In the genomic region with DNA sequence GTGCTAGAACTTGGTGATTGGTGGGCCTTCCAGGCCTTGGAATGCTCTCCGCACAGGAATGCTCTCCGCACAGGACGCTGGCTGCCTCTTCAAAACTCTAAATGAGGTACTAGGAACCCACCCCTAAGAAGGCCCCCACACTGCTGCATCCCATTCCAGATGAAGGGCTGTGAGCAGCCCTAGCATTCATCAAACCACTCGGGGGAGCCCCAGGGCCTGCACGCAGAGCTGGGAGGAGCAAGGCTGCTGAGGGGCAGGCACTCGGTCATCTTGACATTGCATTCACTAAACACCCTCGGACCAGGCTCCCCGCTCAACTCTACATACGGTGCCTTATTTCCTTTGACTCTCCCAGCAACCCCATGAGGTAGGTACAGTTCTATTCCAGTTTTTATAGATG, we compare ENCODE assay signal across 1 cellular context.
TF ChIP-seq lines count a peak whose summit lies in the region.

No MANE protein-coding gene starts in this region.

TF ChIP-seq in GM12878, 131 proteins besides CTCF, POLR2A, EP300 and RAD21:
- TF ChIP-seq, protein P1, sequence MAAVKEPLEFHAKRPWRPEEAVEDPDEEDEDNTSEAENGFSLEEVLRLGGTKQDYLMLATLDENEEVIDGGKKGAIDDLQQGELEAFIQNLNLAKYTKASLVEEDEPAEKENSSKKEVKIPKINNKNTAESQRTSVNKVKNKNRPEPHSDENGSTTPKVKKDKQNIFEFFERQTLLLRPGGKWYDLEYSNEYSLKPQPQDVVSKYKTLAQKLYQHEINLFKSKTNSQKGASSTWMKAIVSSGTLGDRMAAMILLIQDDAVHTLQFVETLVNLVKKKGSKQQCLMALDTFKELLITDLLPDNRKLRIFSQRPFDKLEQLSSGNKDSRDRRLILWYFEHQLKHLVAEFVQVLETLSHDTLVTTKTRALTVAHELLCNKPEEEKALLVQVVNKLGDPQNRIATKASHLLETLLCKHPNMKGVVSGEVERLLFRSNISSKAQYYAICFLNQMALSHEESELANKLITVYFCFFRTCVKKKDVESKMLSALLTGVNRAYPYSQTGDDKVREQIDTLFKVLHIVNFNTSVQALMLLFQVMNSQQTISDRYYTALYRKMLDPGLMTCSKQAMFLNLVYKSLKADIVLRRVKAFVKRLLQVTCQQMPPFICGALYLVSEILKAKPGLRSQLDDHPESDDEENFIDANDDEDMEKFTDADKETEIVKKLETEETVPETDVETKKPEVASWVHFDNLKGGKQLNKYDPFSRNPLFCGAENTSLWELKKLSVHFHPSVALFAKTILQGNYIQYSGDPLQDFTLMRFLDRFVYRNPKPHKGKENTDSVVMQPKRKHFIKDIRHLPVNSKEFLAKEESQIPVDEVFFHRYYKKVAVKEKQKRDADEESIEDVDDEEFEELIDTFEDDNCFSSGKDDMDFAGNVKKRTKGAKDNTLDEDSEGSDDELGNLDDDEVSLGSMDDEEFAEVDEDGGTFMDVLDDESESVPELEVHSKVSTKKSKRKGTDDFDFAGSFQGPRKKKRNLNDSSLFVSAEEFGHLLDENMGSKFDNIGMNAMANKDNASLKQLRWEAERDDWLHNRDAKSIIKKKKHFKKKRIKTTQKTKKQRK (IDR thresholded peaks at IDR 0.05; ENCODE audit: low read depth, low read length): no peak
- TF ChIP-seq SMC3 (IDR thresholded peaks at IDR 0.05; ENCODE audit: borderline replicate concordance, low read length): peak; percentile 53; the same call in 1 of the 2 replicates
- TF ChIP-seq NRF1 (conservative IDR thresholded peaks at IDR 0.05; ENCODE audit: low read depth, low read length): no peak
- no peak for TF ChIP-seq ZNF217 (IDR thresholded peaks at IDR 0.05)
- no peak for TF ChIP-seq RBBP5 (conservative IDR thresholded peaks at IDR 0.05)
- no peak for TF ChIP-seq SPI1 (IDR thresholded peaks at IDR 0.05; ENCODE audit: borderline replicate concordance, insufficient read depth, low read depth, low read length)
- 0 out of 2 replicates have a peak, but pooled peaks have one; percentile 17 for TF ChIP-seq NBN (IDR thresholded peaks at IDR 0.05)
- TF ChIP-seq, protein P2, sequence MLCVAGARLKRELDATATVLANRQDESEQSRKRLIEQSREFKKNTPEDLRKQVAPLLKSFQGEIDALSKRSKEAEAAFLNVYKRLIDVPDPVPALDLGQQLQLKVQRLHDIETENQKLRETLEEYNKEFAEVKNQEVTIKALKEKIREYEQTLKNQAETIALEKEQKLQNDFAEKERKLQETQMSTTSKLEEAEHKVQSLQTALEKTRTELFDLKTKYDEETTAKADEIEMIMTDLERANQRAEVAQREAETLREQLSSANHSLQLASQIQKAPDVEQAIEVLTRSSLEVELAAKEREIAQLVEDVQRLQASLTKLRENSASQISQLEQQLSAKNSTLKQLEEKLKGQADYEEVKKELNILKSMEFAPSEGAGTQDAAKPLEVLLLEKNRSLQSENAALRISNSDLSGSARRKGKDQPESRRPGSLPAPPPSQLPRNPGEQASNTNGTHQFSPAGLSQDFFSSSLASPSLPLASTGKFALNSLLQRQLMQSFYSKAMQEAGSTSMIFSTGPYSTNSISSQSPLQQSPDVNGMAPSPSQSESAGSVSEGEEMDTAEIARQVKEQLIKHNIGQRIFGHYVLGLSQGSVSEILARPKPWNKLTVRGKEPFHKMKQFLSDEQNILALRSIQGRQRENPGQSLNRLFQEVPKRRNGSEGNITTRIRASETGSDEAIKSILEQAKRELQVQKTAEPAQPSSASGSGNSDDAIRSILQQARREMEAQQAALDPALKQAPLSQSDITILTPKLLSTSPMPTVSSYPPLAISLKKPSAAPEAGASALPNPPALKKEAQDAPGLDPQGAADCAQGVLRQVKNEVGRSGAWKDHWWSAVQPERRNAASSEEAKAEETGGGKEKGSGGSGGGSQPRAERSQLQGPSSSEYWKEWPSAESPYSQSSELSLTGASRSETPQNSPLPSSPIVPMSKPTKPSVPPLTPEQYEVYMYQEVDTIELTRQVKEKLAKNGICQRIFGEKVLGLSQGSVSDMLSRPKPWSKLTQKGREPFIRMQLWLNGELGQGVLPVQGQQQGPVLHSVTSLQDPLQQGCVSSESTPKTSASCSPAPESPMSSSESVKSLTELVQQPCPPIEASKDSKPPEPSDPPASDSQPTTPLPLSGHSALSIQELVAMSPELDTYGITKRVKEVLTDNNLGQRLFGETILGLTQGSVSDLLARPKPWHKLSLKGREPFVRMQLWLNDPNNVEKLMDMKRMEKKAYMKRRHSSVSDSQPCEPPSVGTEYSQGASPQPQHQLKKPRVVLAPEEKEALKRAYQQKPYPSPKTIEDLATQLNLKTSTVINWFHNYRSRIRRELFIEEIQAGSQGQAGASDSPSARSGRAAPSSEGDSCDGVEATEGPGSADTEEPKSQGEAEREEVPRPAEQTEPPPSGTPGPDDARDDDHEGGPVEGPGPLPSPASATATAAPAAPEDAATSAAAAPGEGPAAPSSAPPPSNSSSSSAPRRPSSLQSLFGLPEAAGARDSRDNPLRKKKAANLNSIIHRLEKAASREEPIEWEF (IDR thresholded peaks at IDR 0.05; ENCODE audit: insufficient replicate concordance, low read depth, low read length): no peak
- 0 out of 2 replicates have a peak, but pooled peaks have one; percentile 16 for TF ChIP-seq YY1 (IDR thresholded peaks at IDR 0.05; ENCODE audit: low read depth, low read length)
TF ChIP-seq in GM12878: peak in this region for 3.
